ENCODE assay signal across 1 cellular context in genomic region chr7:55952352-55952671, GRCh38.
A peak's percentile ranks its signal among the peaks of the same experiment; 100 is the strongest.
TF ChIP-seq lines count a peak whose summit lies in the region.

No MANE protein-coding gene starts in this region.

TF ChIP-seq in HepG2, 621 proteins besides CTCF, POLR2A, EP300 and RAD21:
- TF ChIP-seq, protein P1, sequence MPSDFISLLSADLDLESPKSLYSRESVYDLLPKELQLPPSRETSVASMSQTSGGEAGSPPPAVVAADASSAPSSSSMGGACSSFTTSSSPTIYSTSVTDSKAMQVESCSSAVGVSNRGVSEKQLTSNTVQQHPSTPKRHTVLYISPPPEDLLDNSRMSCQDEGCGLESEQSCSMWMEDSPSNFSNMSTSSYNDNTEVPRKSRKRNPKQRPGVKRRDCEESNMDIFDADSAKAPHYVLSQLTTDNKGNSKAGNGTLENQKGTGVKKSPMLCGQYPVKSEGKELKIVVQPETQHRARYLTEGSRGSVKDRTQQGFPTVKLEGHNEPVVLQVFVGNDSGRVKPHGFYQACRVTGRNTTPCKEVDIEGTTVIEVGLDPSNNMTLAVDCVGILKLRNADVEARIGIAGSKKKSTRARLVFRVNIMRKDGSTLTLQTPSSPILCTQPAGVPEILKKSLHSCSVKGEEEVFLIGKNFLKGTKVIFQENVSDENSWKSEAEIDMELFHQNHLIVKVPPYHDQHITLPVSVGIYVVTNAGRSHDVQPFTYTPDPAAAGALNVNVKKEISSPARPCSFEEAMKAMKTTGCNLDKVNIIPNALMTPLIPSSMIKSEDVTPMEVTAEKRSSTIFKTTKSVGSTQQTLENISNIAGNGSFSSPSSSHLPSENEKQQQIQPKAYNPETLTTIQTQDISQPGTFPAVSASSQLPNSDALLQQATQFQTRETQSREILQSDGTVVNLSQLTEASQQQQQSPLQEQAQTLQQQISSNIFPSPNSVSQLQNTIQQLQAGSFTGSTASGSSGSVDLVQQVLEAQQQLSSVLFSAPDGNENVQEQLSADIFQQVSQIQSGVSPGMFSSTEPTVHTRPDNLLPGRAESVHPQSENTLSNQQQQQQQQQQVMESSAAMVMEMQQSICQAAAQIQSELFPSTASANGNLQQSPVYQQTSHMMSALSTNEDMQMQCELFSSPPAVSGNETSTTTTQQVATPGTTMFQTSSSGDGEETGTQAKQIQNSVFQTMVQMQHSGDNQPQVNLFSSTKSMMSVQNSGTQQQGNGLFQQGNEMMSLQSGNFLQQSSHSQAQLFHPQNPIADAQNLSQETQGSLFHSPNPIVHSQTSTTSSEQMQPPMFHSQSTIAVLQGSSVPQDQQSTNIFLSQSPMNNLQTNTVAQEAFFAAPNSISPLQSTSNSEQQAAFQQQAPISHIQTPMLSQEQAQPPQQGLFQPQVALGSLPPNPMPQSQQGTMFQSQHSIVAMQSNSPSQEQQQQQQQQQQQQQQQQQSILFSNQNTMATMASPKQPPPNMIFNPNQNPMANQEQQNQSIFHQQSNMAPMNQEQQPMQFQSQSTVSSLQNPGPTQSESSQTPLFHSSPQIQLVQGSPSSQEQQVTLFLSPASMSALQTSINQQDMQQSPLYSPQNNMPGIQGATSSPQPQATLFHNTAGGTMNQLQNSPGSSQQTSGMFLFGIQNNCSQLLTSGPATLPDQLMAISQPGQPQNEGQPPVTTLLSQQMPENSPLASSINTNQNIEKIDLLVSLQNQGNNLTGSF (CRISPR knock-in tag; IDR thresholded peaks at IDR 0.05): 0 out of 2 replicates have a peak, but pooled peaks have one; percentile 12
- TF ChIP-seq ZNF737 (CRISPR knock-in tag; IDR thresholded peaks at IDR 0.05; ENCODE audit: borderline replicate concordance) (0 out of 2 replicates have a peak, but pooled peaks have one; percentile 15), ZMYM3 (CRISPR knock-in tag; IDR thresholded peaks at IDR 0.05) (peak; percentile 59; the same call in 1 of the 2 replicates), HOXA7 (CRISPR knock-in tag; IDR thresholded peaks at IDR 0.05) (0 out of 2 replicates have a peak, but pooled peaks have one; percentile 77), KDM1A (CRISPR knock-in tag; IDR thresholded peaks at IDR 0.05) (peak; percentile 88), ZNF777 (CRISPR knock-in tag; IDR thresholded peaks at IDR 0.05) (peak; percentile 26; the same call in 1 of the 2 replicates), JUNB (CRISPR knock-in tag; IDR thresholded peaks at IDR 0.05; ENCODE audit: borderline replicate concordance) (peak; percentile 44; the same call in 1 of the 2 replicates)
